In genomic region chr2:50225021-50225928, GRCh38 we compare ENCODE assay signal across 19 cellular contexts.
"Had no signal": no experiment of that assay in that cellular context is flagged by ENCODE, and none has a peak within 500 bp of the region (broad histone marks: within the 10 kb centered on the region; RNA-seq: fewer than 3 reads in every experiment).

No MANE protein-coding gene starts in this region.

- H3K27me3 ChIP-seq: gastroesophageal sphincter, neutrophil, right atrium auricular region, tibial artery, uterus had no signal

- H3K36me3 Mint-ChIP-seq: activated naive CD4-positive, alpha-beta T cell treated with anti-CD3 and anti-CD28 coated beads, Interleukin-2, amount 50 U/mL, for 72 hours; brain; naive thymus-derived CD8-positive, alpha-beta T cell; stimulated activated effector memory CD8-positive, alpha-beta T cell treated with anti-CD3 and anti-CD28 coated beads, Interleukin-12 subunit alpha, Interleukin-12 subunit beta, amount 100 ng/mL, for 72 hours had no signal

- H3K9me3 ChIP-seq: gastroesophageal sphincter, mucosa of descending colon, neutrophil, right atrium auricular region, tibial artery, uterus had no signal

- H3K9me3 Mint-ChIP-seq: brain had no signal

- H3K4me3 ChIP-seq: gastroesophageal sphincter, mucosa of descending colon, right atrium auricular region, tibial artery, uterus had no signal

- H3K36me3 ChIP-seq: gastroesophageal sphincter, neutrophil, right atrium auricular region, tibial artery, uterus had no signal

- H3K27ac Mint-ChIP-seq: activated naive CD4-positive, alpha-beta T cell treated with anti-CD3 and anti-CD28 coated beads, Interleukin-2, amount 50 U/mL, for 72 hours; brain; naive thymus-derived CD8-positive, alpha-beta T cell; stimulated activated effector memory CD8-positive, alpha-beta T cell treated with anti-CD3 and anti-CD28 coated beads, Interleukin-12 subunit alpha, Interleukin-12 subunit beta, amount 100 ng/mL, for 72 hours had no signal

- H3K4me1 Mint-ChIP-seq: brain; central memory CD8-positive, alpha-beta T cell; naive thymus-derived CD8-positive, alpha-beta T cell; stimulated activated effector memory CD8-positive, alpha-beta T cell treated with anti-CD3 and anti-CD28 coated beads, Interleukin-12 subunit alpha, Interleukin-12 subunit beta, amount 100 ng/mL, for 72 hours had no signal

- H3K4me3 Mint-ChIP-seq: brain; central memory CD8-positive, alpha-beta T cell; naive thymus-derived CD8-positive, alpha-beta T cell; stimulated activated effector memory CD8-positive, alpha-beta T cell treated with anti-CD3 and anti-CD28 coated beads, Interleukin-12 subunit alpha, Interleukin-12 subunit beta, amount 100 ng/mL, for 72 hours had no signal

- H3K27ac ChIP-seq: epithelial cell of prostate, gastroesophageal sphincter, neutrophil, right atrium auricular region, tibial artery, uterus had no signal

- H3K27me3 Mint-ChIP-seq: brain; central memory CD8-positive, alpha-beta T cell; naive thymus-derived CD8-positive, alpha-beta T cell had no signal

- DNase-seq: activated T-cell treated with anti-CD3 and anti-CD28 coated beads, Interleukin-2, amount 50 U/mL, for 1 hour; amniotic stem cell; effector memory CD4-positive, alpha-beta T cell; islet precursor cell; mammary epithelial cell; mucosa of descending colon; naive thymus-derived CD8-positive, alpha-beta T cell; posterior cingulate gyrus; small intestine; tibial artery; uterus had no signal

- H3K4me1 ChIP-seq: gastroesophageal sphincter, right atrium auricular region, tibial artery, uterus had no signal
